ENCODE assay signal across 1 cellular context in the genomic region with DNA sequence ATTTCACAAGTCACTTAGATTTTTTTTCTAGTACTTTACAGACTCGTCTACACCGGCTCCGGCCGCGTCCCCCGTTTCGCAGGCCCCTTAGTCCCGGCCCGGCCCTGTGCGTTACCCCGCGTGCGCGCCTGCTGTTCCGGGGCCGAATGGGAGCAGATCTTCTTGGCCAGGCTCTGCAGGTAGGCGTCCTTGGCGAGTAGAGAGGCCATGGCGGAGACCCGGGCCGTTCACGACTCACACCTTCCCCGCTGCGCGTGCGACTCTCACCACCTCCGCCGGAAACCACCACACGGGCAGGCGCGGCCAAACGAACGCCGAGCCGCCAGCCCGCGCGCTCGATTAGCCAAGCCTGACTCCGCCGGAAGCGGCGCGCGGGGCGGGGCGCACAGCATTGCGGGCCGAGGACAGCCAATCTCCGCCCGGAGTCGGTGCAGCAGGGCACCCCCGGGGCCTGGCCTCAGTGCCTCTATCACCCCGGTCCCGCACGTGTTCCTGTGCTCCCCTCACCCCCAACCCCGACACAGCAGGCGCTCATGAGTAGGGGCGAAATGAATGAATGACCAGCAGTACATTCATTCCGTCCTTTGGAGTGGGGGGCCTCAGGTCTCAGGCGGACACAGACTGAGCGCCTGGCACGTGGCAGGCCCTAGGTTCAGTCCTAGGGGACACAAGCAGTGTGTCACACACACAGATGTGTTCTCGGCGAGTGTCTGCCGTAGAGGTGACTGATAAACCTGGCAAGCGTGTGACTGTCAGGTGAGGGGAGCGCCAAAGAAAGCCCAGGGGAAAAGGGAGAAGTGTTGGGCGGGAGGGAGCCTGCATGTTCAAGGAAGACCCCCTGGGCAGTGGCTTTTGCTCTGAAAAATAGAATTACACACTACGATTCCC.
TF ChIP-seq lines count a peak whose summit lies in the region.

A gene (minus strand): TSS at position 265 of the 888 bp plus-strand sequence. CDS start 56 bp downstream, at position 209.

TF ChIP-seq in IMR-90, 13 proteins besides CTCF, POLR2A, EP300 and RAD21 (continued from another document):
- TF ChIP-seq NFE2L2 (IDR thresholded peaks at IDR 0.05; ENCODE audit: low read depth, low read length) (0 out of 2 replicates have a peak, but pooled peaks have one; percentile 3), SMC3 (IDR thresholded peaks at IDR 0.05; ENCODE audit: low read depth, low read length) (no peak), CHD1 (IDR thresholded peaks at IDR 0.05; ENCODE audit: low read depth, low read length) (no peak)
- TF ChIP-seq, protein P1, sequence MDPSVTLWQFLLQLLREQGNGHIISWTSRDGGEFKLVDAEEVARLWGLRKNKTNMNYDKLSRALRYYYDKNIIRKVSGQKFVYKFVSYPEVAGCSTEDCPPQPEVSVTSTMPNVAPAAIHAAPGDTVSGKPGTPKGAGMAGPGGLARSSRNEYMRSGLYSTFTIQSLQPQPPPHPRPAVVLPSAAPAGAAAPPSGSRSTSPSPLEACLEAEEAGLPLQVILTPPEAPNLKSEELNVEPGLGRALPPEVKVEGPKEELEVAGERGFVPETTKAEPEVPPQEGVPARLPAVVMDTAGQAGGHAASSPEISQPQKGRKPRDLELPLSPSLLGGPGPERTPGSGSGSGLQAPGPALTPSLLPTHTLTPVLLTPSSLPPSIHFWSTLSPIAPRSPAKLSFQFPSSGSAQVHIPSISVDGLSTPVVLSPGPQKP (IDR thresholded peaks at IDR 0.05; ENCODE audit: borderline replicate concordance, low read depth, low read length), result peak; percentile 76; the same call in 1 of the 2 replicates
